In the genomic region with DNA sequence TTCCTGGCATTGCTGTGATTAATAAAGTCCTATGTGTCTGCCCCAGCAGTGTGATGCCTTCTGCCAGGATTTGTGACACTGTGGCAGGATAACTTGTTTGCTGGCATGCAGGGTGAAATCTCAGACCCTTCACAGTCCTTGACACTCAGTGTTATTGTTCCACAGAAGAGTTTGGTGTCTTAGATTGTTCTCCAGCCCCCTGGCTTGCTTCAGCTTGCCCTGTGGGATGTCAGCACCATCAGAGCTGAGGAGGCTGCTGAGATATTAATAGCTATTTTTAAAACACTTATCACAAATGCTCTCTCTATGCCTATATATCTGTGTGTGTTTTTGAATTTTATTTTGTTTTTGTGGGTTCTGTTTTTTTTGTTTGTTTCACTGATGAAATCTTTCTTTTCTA, we compare ENCODE assay signal across 19 cellular contexts.
DNase-seq lines count a peak whose midpoint lies in the region; ATAC-seq and TF ChIP-seq lines count a peak whose summit lies in the region.
"Had no signal": no experiment of that assay in that cellular context is flagged by ENCODE, and none has a peak within 500 bp of the region (broad histone marks: within the 10 kb centered on the region; RNA-seq: fewer than 3 reads in every experiment).

No MANE protein-coding gene starts in this region.

- H3K27ac ChIP-seq in breast epithelium (peak overlapping the region; percentile 30 to 38), mesenchymal stem cell (ENCODE audit: low read length, poor library complexity, severe bottlenecking) (peak overlapping the region; percentile 54)
- H3K27ac ChIP-seq: colonic mucosa, RWPE1, VCaP had no signal

- no peak overlapping the region for H3K4me2 ChIP-seq in mesenchymal stem cell (ENCODE audit: low read length, poor library complexity, severe bottlenecking)

- H3K27ac Mint-ChIP-seq in stimulated activated naive CD8-positive, alpha-beta T cell treated with anti-CD3 and anti-CD28 coated beads, Interleukin-15, Interleukin-2, amounts not matched to agents 100 ng/mL and 50 ng/mL, for 24 hours, result peak overlapping the region; percentile 43

- TF ChIP-seq POLR2A in breast epithelium (IDR thresholded peaks at IDR 0.05) (no peak), GM18505 (IDR thresholded peaks at IDR 0.05; ENCODE audit: borderline replicate concordance, extremely low read depth, insufficient read depth, insufficient read length) (no peak)

- H2AK5ac ChIP-seq in mesenchymal stem cell (ENCODE audit: low read length, severe bottlenecking), result peak overlapping the region; percentile 86

- no peak overlapping the region for H2BK120ac ChIP-seq in mesenchymal stem cell (ENCODE audit: low read depth, low read length)

- H2BK12ac ChIP-seq in mesenchymal stem cell (ENCODE audit: low read length in 2 of 2), result peak overlapping the region in 1 of 2 experiments; percentile 90

- peak overlapping the region; percentile 19 for H4K8ac ChIP-seq in mesenchymal stem cell (ENCODE audit: low read length)

- no peaks in the 10 kb centered on the region for H3K36me3 Mint-ChIP-seq in stimulated activated naive CD8-positive, alpha-beta T cell treated with anti-CD3 and anti-CD28 coated beads, Interleukin-15, Interleukin-2, amounts not matched to agents 100 ng/mL and 50 ng/mL, for 24 hours (ENCODE audit: low read depth)

- ATAC-seq in stimulated activated naive CD8-positive, alpha-beta T cell treated with anti-CD3 and anti-CD28 coated beads, Interleukin-15, Interleukin-2, amounts not matched to agents 100 U/mL and 50 U/mL, for 24 hours, result no peak
- ATAC-seq in GM18505 (IDR thresholded peaks at IDR 0.05; ENCODE audit: unreplicated experiment) (no peak), HG03571 (IDR thresholded peaks at IDR 0.05; ENCODE audit: unreplicated experiment) (no peak)
- ATAC-seq: foreskin keratinocyte, HepG2 had no signal

- no peaks in the 10 kb centered on the region for H3K4me1 ChIP-seq in breast epithelium
- peaks cover 19% of the 10 kb centered on the region for H3K4me1 ChIP-seq in mesenchymal stem cell (ENCODE audit: control insufficient read depth, insufficient read depth, low read depth, low read length)
- H3K4me1 ChIP-seq: colonic mucosa had no signal

- intact Hi-C loops in breast epithelium (cut with DNase I; ENCODE audit: low total_unique reads), result no loop called here

- no peak overlapping the region for H3K23ac ChIP-seq in mesenchymal stem cell (ENCODE audit: low read length in 2 of 2)

- H2BK5ac ChIP-seq in mesenchymal stem cell (ENCODE audit: low read depth, low read length, poor library complexity, severe bottlenecking), result peak overlapping the region; percentile 11

- peak overlapping the region; percentile 23 to 83 for H3K18ac ChIP-seq in mesenchymal stem cell (ENCODE audit: low read depth in 1 of 2, low read length in 2 of 2)

- no peak overlapping the region for H3K4me3 ChIP-seq in breast epithelium
- no peak overlapping the region for H3K4me3 ChIP-seq in mesenchymal stem cell (ENCODE audit: insufficient read depth in 1 of 2, low read depth in 1 of 2, low read length in 2 of 2)
- H3K4me3 ChIP-seq: colonic mucosa, MG63 had no signal

- no peaks in the 10 kb centered on the region for H3K9me3 ChIP-seq in breast epithelium
- H3K9me3 ChIP-seq in mesenchymal stem cell (ENCODE audit: control insufficient read depth, low read length), result no peaks in the 10 kb centered on the region
- H3K9me3 ChIP-seq: colonic mucosa, MG63 had no signal

- H3K27me3 ChIP-seq in breast epithelium (no peaks in the 10 kb centered on the region), mesenchymal stem cell (ENCODE audit: control insufficient read depth in 1 of 2, insufficient read depth in 1 of 2, low read length in 2 of 2) (no peaks in the 10 kb centered on the region)
- H3K27me3 ChIP-seq: colonic mucosa, foreskin keratinocyte, MG63 had no signal

- H2AFZ ChIP-seq in mesenchymal stem cell (ENCODE audit: low read depth, low read length), result no peak overlapping the region

- TF ChIP-seq CTCF in breast epithelium (IDR thresholded peaks at IDR 0.05), result no peak

- no peak overlapping the region for H3K4me3 Mint-ChIP-seq in stimulated activated naive CD8-positive, alpha-beta T cell treated with anti-CD3 and anti-CD28 coated beads, Interleukin-15, Interleukin-2, amounts not matched to agents 100 ng/mL and 50 ng/mL, for 24 hours
- H3K4me3 Mint-ChIP-seq: activated CD8-positive, alpha-beta T cell treated with anti-CD3 and anti-CD28 coated beads for 36 hours had no signal

- DNase-seq in stimulated activated naive CD8-positive, alpha-beta T cell treated with anti-CD3 and anti-CD28 coated beads, Interleukin-15, Interleukin-2, amounts not matched to agents 100 U/mL and 50 U/mL, for 24 hours, result no peak
- DNase-seq in breast epithelium (ENCODE audit: low spot score in 2 of 2) (no peak), mesenchymal stem cell (no peak), AML-193 (lab: John Stamatoyannopoulos, UW) (no peak), DMS 273 (lab: John Stamatoyannopoulos, UW; ENCODE audit: unreplicated experiment) (no peak)
- DNase-seq: activated CD8-positive, alpha-beta T cell treated with anti-CD3 and anti-CD28 coated beads for 36 hours; activated effector memory CD4-positive, alpha-beta T cell treated with Interleukin-2 at 50 U/mL for 16 hours; colonic mucosa; foreskin keratinocyte; MG63; NCI-H1694 treated with DMSO at 0.1 percent for 48 hours; substantia nigra; T-helper 1 cell had no signal

- H3K79me1 ChIP-seq in mesenchymal stem cell (replicated peaks; ENCODE audit: low read length, poor library complexity, severe bottlenecking), result peaks cover 7% of the 10 kb centered on the region

- H3K4me1 Mint-ChIP-seq in stimulated activated naive CD8-positive, alpha-beta T cell treated with anti-CD3 and anti-CD28 coated beads, Interleukin-15, Interleukin-2, amounts not matched to agents 100 ng/mL and 50 ng/mL, for 24 hours (ENCODE audit: low read depth), result peaks cover 74% of the 10 kb centered on the region

- peak overlapping the region; percentile 46 to 81 for H3K4ac ChIP-seq in mesenchymal stem cell (ENCODE audit: low read depth in 1 of 2, low read length in 2 of 2)

- no peaks in the 10 kb centered on the region for H3K36me3 ChIP-seq in breast epithelium
- no peaks in the 10 kb centered on the region for H3K36me3 ChIP-seq in mesenchymal stem cell (ENCODE audit: control insufficient read depth in 1 of 2, insufficient read depth in 2 of 2, low read depth in 1 of 2, low read length in 2 of 2)
- H3K36me3 ChIP-seq: colonic mucosa, MG63 had no signal

- H3K14ac ChIP-seq in mesenchymal stem cell (ENCODE audit: low read length in 2 of 2), result no peak overlapping the region

- H3K9ac ChIP-seq in mesenchymal stem cell (ENCODE audit: low read length), result no peak overlapping the region

- H3K27me3 Mint-ChIP-seq in stimulated activated naive CD8-positive, alpha-beta T cell treated with anti-CD3 and anti-CD28 coated beads, Interleukin-15, Interleukin-2, amounts not matched to agents 100 ng/mL and 50 ng/mL, for 24 hours, result no peaks in the 10 kb centered on the region
- H3K27me3 Mint-ChIP-seq: activated CD8-positive, alpha-beta T cell treated with anti-CD3 and anti-CD28 coated beads for 36 hours had no signal

- H4K91ac ChIP-seq in mesenchymal stem cell (ENCODE audit: low read length), result peak overlapping the region; percentile 70

- H2BK15ac ChIP-seq in mesenchymal stem cell (ENCODE audit: low read depth, poor library complexity, severe bottlenecking), result no peak overlapping the region

- H3K9me3 Mint-ChIP-seq in stimulated activated naive CD8-positive, alpha-beta T cell treated with anti-CD3 and anti-CD28 coated beads, Interleukin-15, Interleukin-2, amounts not matched to agents 100 ng/mL and 50 ng/mL, for 24 hours, result no peaks in the 10 kb centered on the region
